11 cellular contexts compared by ENCODE assay signal in the genomic region with DNA sequence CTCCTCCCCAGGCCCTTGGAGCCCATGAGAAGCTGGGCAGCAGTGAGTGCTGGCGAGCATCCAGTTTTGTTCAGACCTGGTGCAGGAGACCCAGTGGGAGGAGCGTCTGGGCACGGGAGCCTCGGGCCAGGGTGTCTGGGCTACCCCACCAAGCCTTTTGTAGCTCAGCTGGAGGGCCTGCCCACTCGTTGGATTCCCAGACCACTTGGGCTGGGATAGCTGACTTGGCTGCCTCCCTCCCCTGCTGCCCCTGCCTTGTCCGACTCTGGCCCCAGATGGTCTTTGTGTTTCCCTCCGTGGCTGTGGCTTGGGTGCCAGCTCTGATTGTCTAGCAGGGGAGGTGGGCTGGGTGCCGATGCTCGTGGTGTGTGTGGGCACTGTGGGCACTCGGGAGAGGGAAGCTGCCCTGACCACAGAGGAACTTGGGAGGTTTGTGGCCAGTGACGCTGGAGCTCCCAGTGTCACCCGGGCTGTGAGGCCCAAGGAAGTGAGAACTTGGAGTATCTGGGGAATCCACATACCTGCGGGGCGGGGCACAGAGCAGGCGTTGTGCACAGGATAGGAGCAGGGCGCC. TPM values are rescaled to one million over a fixed set of nuclear protein-coding genes. Genes with fewer than 3 reads are reported as not detected.
A peak's percentile ranks its signal among the peaks of the same experiment; 100 is the strongest.
DNase-seq lines count a peak whose midpoint lies in the region; ATAC-seq and TF ChIP-seq lines count a peak whose summit lies in the region.
"Had no signal": no experiment of that assay in that cellular context is flagged by ENCODE, and none has a peak within 500 bp of the region (broad histone marks: within the 10 kb centered on the region; RNA-seq: fewer than 3 reads in every experiment).

No MANE protein-coding gene starts in this region.

- no peak overlapping the region for H3K27ac ChIP-seq in neural progenitor cell

- no peak overlapping the region for H3K4me3 Mint-ChIP-seq in nephron
- no peak overlapping the region for H3K4me3 Mint-ChIP-seq in neural progenitor cell

- H4K20me1 ChIP-seq in neural progenitor cell (ENCODE audit: low read depth), result no peaks in the 10 kb centered on the region

- H3K4me3 ChIP-seq in neural progenitor cell, result no peak overlapping the region

- no peaks in the 10 kb centered on the region for H3K27me3 ChIP-seq in neural progenitor cell

- H3K36me3 Mint-ChIP-seq in nephron (ENCODE audit: low read depth), result no peaks in the 10 kb centered on the region
- H3K36me3 Mint-ChIP-seq in neural progenitor cell, result peaks cover 3% of the 10 kb centered on the region

- H3K27ac Mint-ChIP-seq in nephron (peak overlapping the region in 2 of 3 experiments; percentile 46 to 73), neural progenitor cell (no peak overlapping the region)

- H3K27me3 Mint-ChIP-seq in nephron (ENCODE audit: low read depth) (no peaks in the 10 kb centered on the region), neural progenitor cell (ENCODE audit: insufficient read depth, low read depth) (peaks cover 5% of the 10 kb centered on the region)

- DNase-seq in C1 segment of cervical spinal cord (lab: John Stamatoyannopoulos, UW) (peak in 8 of 14 donors; percentile 17 to 65 (median 24)), MV-4-11 (lab: John Stamatoyannopoulos, UW) (peak; percentile 84), cerebellum (ENCODE audit: low spot score) (peak; percentile 36), neural progenitor cell (ENCODE audit: low spot score) (no peak), NCI-H146 (lab: John Stamatoyannopoulos, UW) (no peak)
- no peak for DNase-seq in activated T-cell treated with anti-CD3 and anti-CD28 coated beads, Interleukin-2, amount 50 U/mL, for 48 hours
- DNase-seq: activated CD4-positive, CD25-positive, alpha-beta regulatory T cell treated with anti-CD3 and anti-CD28 coated beads, Interleukin-2, amount 50 U/mL, for 72 hours; NCI-H1694 treated with DMSO at 0.1 percent for 48 hours had no signal

- no peaks in the 10 kb centered on the region for H3K9me3 Mint-ChIP-seq in nephron
- peaks cover 2% of the 10 kb centered on the region for H3K9me3 Mint-ChIP-seq in neural progenitor cell

- H3K79me2 ChIP-seq in neural progenitor cell (ENCODE audit: low read depth), result no peaks in the 10 kb centered on the region

- no peak overlapping the region for H3K4me2 ChIP-seq in neural progenitor cell

- H2AFZ ChIP-seq in neural progenitor cell (replicated peaks), result no peak overlapping the region

- H3K9me3 ChIP-seq in neural progenitor cell (ENCODE audit: low read depth), result no peaks in the 10 kb centered on the region

- no peaks in the 10 kb centered on the region for H3F3A ChIP-seq in neural progenitor cell (ENCODE audit: low read depth)

- no peaks in the 10 kb centered on the region for H3K4me1 ChIP-seq in neural progenitor cell

- no peaks in the 10 kb centered on the region for H3K36me3 ChIP-seq in neural progenitor cell

- H3K4me1 Mint-ChIP-seq in nephron (peaks cover 25% of the 10 kb centered on the region), neural progenitor cell (peaks cover 4% of the 10 kb centered on the region)

- H3K9ac ChIP-seq in neural progenitor cell, result no peak overlapping the region

- TF ChIP-seq CTCF in nephron (IDR thresholded peaks at IDR 0.05; ENCODE audit: unreplicated experiment in 3 of 3) (no peak), neural progenitor cell (IDR thresholded peaks at IDR 0.05) (no peak)

- no peak for ATAC-seq in GM21447 (IDR thresholded peaks at IDR 0.05; ENCODE audit: unreplicated experiment)
- ATAC-seq: HCT116 had no signal

RNA-seq across cellular contexts. Expression of a gene that starts 47.3 kb away (rescaled TPM):
- total RNA-seq in cerebellum, result 47.4 TPM
- total RNA-seq in neural progenitor cell (ENCODE audit: low replicate concordance), result 6.2 and 16.7 TPM in 2 replicates

Comparison
In these comparisons a context has a peak if more than half of its experiments do, and no peak if none do; other contexts are left out.
1. DNase-seq: peak in C1 segment of cervical spinal cord (8 of 14), MV-4-11 (single experiment) and cerebellum (single experiment); none in neural progenitor cell (single experiment), NCI-H146 (single experiment) and activated T-cell treated with anti-CD3 and anti-CD28 coated beads, Interleukin-2, amount 50 U/mL, for 48 hours (0 of 2).